ENCODE assay signal across 1 cellular context in genomic region chr21:37644666-37645065, GRCh38.
TF ChIP-seq lines count a peak whose summit lies in the region.

No MANE protein-coding gene starts in this region.

TF ChIP-seq in HepG2, 621 proteins besides CTCF, POLR2A, EP300 and RAD21 (continued from another document):
- TF ChIP-seq ZEB1 (IDR thresholded peaks at IDR 0.05; ENCODE audit: insufficient replicate concordance, low read depth) = no peak
- no peak for TF ChIP-seq ZBTB38 (CRISPR knock-in tag; IDR thresholded peaks at IDR 0.05)
- TF ChIP-seq FUBP1 (CRISPR knock-in tag; IDR thresholded peaks at IDR 0.05; ENCODE audit: borderline replicate concordance) = no peak
- TF ChIP-seq ZNF343 (CRISPR knock-in tag; IDR thresholded peaks at IDR 0.05) = no peak
- TF ChIP-seq NFRKB (IDR thresholded peaks at IDR 0.05) = no peak
- no peak for TF ChIP-seq ZNF816 (CRISPR knock-in tag; IDR thresholded peaks at IDR 0.05; ENCODE audit: borderline replicate concordance)
- TF ChIP-seq ZNF331 (CRISPR knock-in tag; IDR thresholded peaks at IDR 0.05) = no peak
- TF ChIP-seq NCOR1 (IDR thresholded peaks at IDR 0.05; ENCODE audit: borderline replicate concordance, low read length) = no peak
- no peak for TF ChIP-seq E2F2 (CRISPR knock-in tag; IDR thresholded peaks at IDR 0.05; ENCODE audit: borderline replicate concordance)
- TF ChIP-seq ZNF513 (CRISPR knock-in tag; conservative IDR thresholded peaks at IDR 0.05) = no peak
- TF ChIP-seq TEAD3 (CRISPR knock-in tag; optimal IDR thresholded peaks at IDR 0.05; ENCODE audit: borderline replicate concordance) = no peak
- no peak for TF ChIP-seq SALL2 (CRISPR knock-in tag; IDR thresholded peaks at IDR 0.05)
- TF ChIP-seq NFIC (IDR thresholded peaks at IDR 0.05; ENCODE audit: low read length) = no peak
- TF ChIP-seq ZNF552 (CRISPR knock-in tag; IDR thresholded peaks at IDR 0.05; ENCODE audit: borderline replicate concordance) = no peak
- no peak for TF ChIP-seq ZBTB7A (CRISPR knock-in tag; IDR thresholded peaks at IDR 0.05)
- no peak for TF ChIP-seq ZNF556 (CRISPR knock-in tag; IDR thresholded peaks at IDR 0.05; ENCODE audit: borderline replicate concordance)
